ENCODE assay signal across 13 cellular contexts in the genomic region with DNA sequence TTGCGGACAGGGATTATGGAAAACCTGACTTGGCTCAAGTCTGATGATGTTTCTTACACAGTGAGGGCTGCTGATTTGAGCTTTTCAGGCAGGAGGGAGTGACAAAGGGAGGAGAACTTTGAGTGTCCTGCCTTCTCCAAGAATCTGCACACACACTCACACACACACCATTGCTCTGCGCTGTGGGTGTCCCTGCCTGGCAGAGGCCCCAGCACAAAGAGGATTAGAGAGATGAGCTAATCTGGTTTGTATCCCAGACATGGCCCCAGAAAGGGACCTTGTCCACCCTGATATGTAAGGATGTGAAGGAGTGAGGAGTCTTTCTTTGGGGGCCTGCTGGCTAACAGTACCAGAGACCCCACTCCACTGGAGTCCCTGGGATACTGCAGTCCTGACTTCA. TPM values are rescaled to one million over a fixed set of nuclear protein-coding genes. Genes with fewer than 3 reads are reported as not detected.
DNase-seq lines count a peak whose midpoint lies in the region; ATAC-seq, FAIRE-seq and TF ChIP-seq lines count a peak whose summit lies in the region.
"Had no signal": no experiment of that assay in that cellular context is flagged by ENCODE, and none has a peak within 500 bp of the region (broad histone marks: within the 10 kb centered on the region; RNA-seq: fewer than 3 reads in every experiment).

No MANE protein-coding gene starts in this region.

- H3K27ac ChIP-seq in A549 = no peak overlapping the region
- H3K27ac ChIP-seq in mesendoderm (ENCODE audit: low read depth, low read length) = no peak overlapping the region
- H3K27ac ChIP-seq in tibial artery = no peak overlapping the region
- H3K27ac ChIP-seq: epithelial cell of prostate had no signal

- H3K18ac ChIP-seq in mesendoderm (ENCODE audit: low read length) = no peak overlapping the region

- H4K8ac ChIP-seq in mesendoderm (ENCODE audit: low read depth, low read length) = no peak overlapping the region

- H3K23ac ChIP-seq in mesendoderm (ENCODE audit: low read length) = no peak overlapping the region

- 96% methylated on average over 2 of the region's 2 CpGs for WGBS in A549 (ENCODE audit: missing lambda C conversion rate)
- WGBS in mesendoderm (ENCODE audit: extremely low coverage, insufficient coverage, low lambda C conversion rate) = no CpG with 5 or more reads among the region's 2 CpGs

- no peak for FAIRE-seq in A549 (lab: Jason Lieb, UNC)

- H2AK5ac ChIP-seq in mesendoderm (ENCODE audit: low read length) = no peak overlapping the region

- no peak overlapping the region for H2BK15ac ChIP-seq in mesendoderm (replicated peaks; ENCODE audit: low read depth)

- no peak for TF ChIP-seq POLR2A in A549 (IDR thresholded peaks at IDR 0.05; ENCODE audit: low read length)

- CTCF ChIA-PET in A549 (lab: Yijun Ruan, JAX) = interaction anchor here (1.0 to 3.3 kb wide), 10 partner anchors 11 to 213 kb away, joined by 3 to 36 read pairs (median 7); no protein-coding TSS in a partner anchor

- TF ChIP-seq CTCF in A549 (IDR thresholded peaks at IDR 0.05) (no peak), tibial artery (IDR thresholded peaks at IDR 0.05) (no peak)

- no peak overlapping the region for H3K4me3 ChIP-seq in A549
- no peak overlapping the region for H3K4me3 ChIP-seq in mesendoderm (ENCODE audit: low read length)
- no peak overlapping the region for H3K4me3 ChIP-seq in tibial artery

- H2BK120ac ChIP-seq in mesendoderm (ENCODE audit: low read depth, low read length) = no peak overlapping the region

- no peaks in the 10 kb centered on the region for H3K79me1 ChIP-seq in mesendoderm (ENCODE audit: low read length)

- POLR2A ChIA-PET in A549 (lab: Yijun Ruan, JAX) = interaction anchor here (1.5 kb wide), 1 partner anchor 109 kb away, joined by 5 read pairs; no protein-coding TSS in a partner anchor

- H3K36me3 ChIP-seq in mesendoderm (ENCODE audit: control insufficient read depth, insufficient read depth, low read length) (no peaks in the 10 kb centered on the region), tibial artery (no peaks in the 10 kb centered on the region)

- H2BK5ac ChIP-seq in mesendoderm (ENCODE audit: low read length) = no peak overlapping the region

- no peak overlapping the region for H3K4ac ChIP-seq in mesendoderm (ENCODE audit: low read depth, low read length)

- intact Hi-C loops in tibial artery (cut with DNase I; ENCODE audit: low total_unique reads) = no loop called here

- H3K4me2 ChIP-seq in A549 = peak overlapping the region; percentile 92; the same call in 2 of the 3 replicates
- H3K4me2 ChIP-seq in mesendoderm (ENCODE audit: low read length) = no peak overlapping the region

- no peaks in the 10 kb centered on the region for H3K9me3 ChIP-seq in A549
- no peaks in the 10 kb centered on the region for H3K9me3 ChIP-seq in tibial artery

- no peak for TF ChIP-seq RAD21 in A549 (conservative IDR thresholded peaks at IDR 0.05 in 1 of 2, IDR thresholded peaks at IDR 0.05 in 1 of 2)

- H4K5ac ChIP-seq in mesendoderm (ENCODE audit: low read length) = no peak overlapping the region

- H3K79me2 ChIP-seq in mesendoderm (ENCODE audit: control insufficient read depth, insufficient read depth, low read length) = no peaks in the 10 kb centered on the region

- peaks cover 6% of the 10 kb centered on the region; the same call in 2 of the 3 replicates for H3K4me1 ChIP-seq in A549
- no peaks in the 10 kb centered on the region for H3K4me1 ChIP-seq in mesendoderm (ENCODE audit: control insufficient read depth, low read depth, low read length)
- peaks cover 0 to 19% (median 11%) of the 10 kb centered on the region in 4 donors for H3K4me1 ChIP-seq in tibial artery

- TF ChIP-seq EP300 in A549 (IDR thresholded peaks at IDR 0.05) = no peak

- ATAC-seq in A549 (no peak), GM21576 (IDR thresholded peaks at IDR 0.05; ENCODE audit: unreplicated experiment) (no peak)

- H3K9ac ChIP-seq in mesendoderm (ENCODE audit: low read length) = no peak overlapping the region

- peaks cover 13% of the 10 kb centered on the region for H3K27me3 ChIP-seq in mesendoderm (ENCODE audit: insufficient read depth, low read length, poor library complexity)
- H3K27me3 ChIP-seq in tibial artery = peaks cover 0 to 35% of the 10 kb centered on the region in 2 donors

- H3K56ac ChIP-seq in mesendoderm (ENCODE audit: low read length) = no peak overlapping the region

- DNase-seq in A549 (ENCODE audit: low read depth in 1 of 2, low spot score in 1 of 2) = no peak
- peak; percentile 36 for DNase-seq in GM04503 (ENCODE audit: low read depth)
- peak; percentile 42 for DNase-seq in amniotic epithelial cell (ENCODE audit: low read depth)
- peak; percentile 49 for DNase-seq in mesendoderm
- no peak for DNase-seq in tibial artery
- no peak for DNase-seq in mesenteric fat pad (ENCODE audit: low spot score)
- DNase-seq in iPS-NIHi11 (ENCODE audit: low spot score) = no peak
- DNase-seq: activated CD4-positive, alpha-beta T cell treated with anti-CD3 and anti-CD28 coated beads for 1 hour; amniotic stem cell; NCI-H2081; RPMI8226 had no signal

TF ChIP-seq in A549, 52 proteins besides CTCF, POLR2A, EP300 and RAD21:
- TF ChIP-seq TFCP2L1 (CRISPR knock-in tag; IDR thresholded peaks at IDR 0.05) (no peak), FOXS1 (CRISPR knock-in tag; IDR thresholded peaks at IDR 0.05) (no peak), EHMT2 (IDR thresholded peaks at IDR 0.05; ENCODE audit: low read depth) (no peak), POLR2AphosphoS2 (conservative IDR thresholded peaks at IDR 0.05; ENCODE audit: low read length) (no peak), HEYL (CRISPR knock-in tag; IDR thresholded peaks at IDR 0.05) (no peak), ZNF302 (CRISPR knock-in tag; IDR thresholded peaks at IDR 0.05) (no peak), RCOR1 (IDR thresholded peaks at IDR 0.05; ENCODE audit: low read depth, low read length) (no peak), JUNB (IDR thresholded peaks at IDR 0.05) (no peak), BHLHE40 (IDR thresholded peaks at IDR 0.05; ENCODE audit: low read depth, low read length) (no peak), CBX8 (IDR thresholded peaks at IDR 0.05) (no peak), ZSCAN20 (CRISPR knock-in tag; IDR thresholded peaks at IDR 0.05) (no peak), RARB (CRISPR knock-in tag; IDR thresholded peaks at IDR 0.05) (no peak)
- TF ChIP-seq, protein P1, sequence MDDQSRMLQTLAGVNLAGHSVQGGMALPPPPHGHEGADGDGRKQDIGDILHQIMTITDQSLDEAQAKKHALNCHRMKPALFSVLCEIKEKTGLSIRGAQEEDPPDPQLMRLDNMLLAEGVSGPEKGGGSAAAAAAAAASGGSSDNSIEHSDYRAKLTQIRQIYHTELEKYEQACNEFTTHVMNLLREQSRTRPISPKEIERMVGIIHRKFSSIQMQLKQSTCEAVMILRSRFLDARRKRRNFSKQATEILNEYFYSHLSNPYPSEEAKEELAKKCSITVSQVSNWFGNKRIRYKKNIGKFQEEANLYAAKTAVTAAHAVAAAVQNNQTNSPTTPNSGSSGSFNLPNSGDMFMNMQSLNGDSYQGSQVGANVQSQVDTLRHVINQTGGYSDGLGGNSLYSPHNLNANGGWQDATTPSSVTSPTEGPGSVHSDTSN (IDR thresholded peaks at IDR 0.05) = no peak
- TF ChIP-seq, protein P2, sequence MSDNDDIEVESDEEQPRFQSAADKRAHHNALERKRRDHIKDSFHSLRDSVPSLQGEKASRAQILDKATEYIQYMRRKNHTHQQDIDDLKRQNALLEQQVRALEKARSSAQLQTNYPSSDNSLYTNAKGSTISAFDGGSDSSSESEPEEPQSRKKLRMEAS (IDR thresholded peaks at IDR 0.05) = no peak
- TF ChIP-seq, protein P3, sequence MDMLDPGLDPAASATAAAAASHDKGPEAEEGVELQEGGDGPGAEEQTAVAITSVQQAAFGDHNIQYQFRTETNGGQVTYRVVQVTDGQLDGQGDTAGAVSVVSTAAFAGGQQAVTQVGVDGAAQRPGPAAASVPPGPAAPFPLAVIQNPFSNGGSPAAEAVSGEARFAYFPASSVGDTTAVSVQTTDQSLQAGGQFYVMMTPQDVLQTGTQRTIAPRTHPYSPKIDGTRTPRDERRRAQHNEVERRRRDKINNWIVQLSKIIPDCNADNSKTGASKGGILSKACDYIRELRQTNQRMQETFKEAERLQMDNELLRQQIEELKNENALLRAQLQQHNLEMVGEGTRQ (IDR thresholded peaks at IDR 0.05) = no peak

RNA-seq across cellular contexts. Expression of a gene that starts 5.9 kb away (rescaled TPM):
- polyA plus RNA-seq in A549 (2011; rRNA removed) (0.26 and 0.37 TPM in 2 replicates), A549 (2017; fragmentation: RNase III; extraction: RNeasy Plus Mini Kit Qiagen cat#74134 plus additional on column Dnase treatment) (0.21 to 0.32 TPM (median 0.28 TPM) in 3 replicates)
- 0.13 TPM in 2 replicates for polyA plus RNA-seq in A549 (2012; cell fraction: cytosol; rRNA removed)
- polyA plus RNA-seq in A549 (2012; cell fraction: nucleus; rRNA removed) = 0.40 and 0.43 TPM in 2 replicates
- 0.54 and 0.58 TPM in 2 replicates for polyA minus RNA-seq in A549 (2011; rRNA and poly(A)+ RNA removed)
- polyA plus RNA-seq in mesendoderm (2013, experiment 1 of 2) = 2.6 TPM
- polyA plus RNA-seq in mesendoderm (2013, experiment 2 of 2) = 2.7 TPM
- total RNA-seq in mesenteric fat pad = 3.9 TPM

Comparison
In these comparisons a context has a peak if more than half of its experiments do, and no peak if none do; other contexts are left out.
1. DNase-seq: peak in GM04503 (single experiment), amniotic epithelial cell (single experiment) and mesendoderm (single experiment); none in A549 (0 of 2), tibial artery (0 of 2), mesenteric fat pad (single experiment) and iPS-NIHi11 (single experiment).